In the genomic region with DNA sequence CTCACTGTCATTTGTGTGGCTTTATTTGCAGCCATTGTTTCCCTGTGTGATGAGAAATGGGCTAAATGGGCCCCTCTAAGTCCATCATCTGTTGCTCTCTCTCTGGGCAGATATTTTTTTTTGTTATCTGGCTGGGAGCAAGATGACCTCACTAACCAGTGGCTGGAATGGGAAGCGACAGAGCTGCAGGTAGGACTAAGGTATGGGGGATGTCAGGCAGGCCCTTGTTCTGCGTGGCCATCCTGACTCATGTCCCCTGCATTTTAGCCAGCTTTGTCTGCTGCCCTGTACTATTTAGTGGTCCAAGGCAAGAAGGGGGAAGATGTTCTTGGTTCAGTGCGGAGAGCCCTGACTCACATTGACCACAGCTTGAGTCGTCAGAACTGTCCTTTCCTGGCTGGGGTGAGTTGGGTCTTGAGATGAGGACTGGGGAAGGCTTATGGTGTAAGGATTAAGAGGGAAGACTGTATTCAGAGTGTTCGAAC, we compare ENCODE assay signal across 9 cellular contexts. TPM values are rescaled to one million over a fixed set of nuclear protein-coding genes. Genes with fewer than 3 reads are reported as not detected.
DNase-seq lines count a peak whose midpoint lies in the region; ATAC-seq and TF ChIP-seq lines count a peak whose summit lies in the region.
"Had no signal": no experiment of that assay in that cellular context is flagged by ENCODE, and none has a peak within 500 bp of the region (broad histone marks: within the 10 kb centered on the region; RNA-seq: fewer than 3 reads in every experiment).

No MANE protein-coding gene starts in this region.

- H3K4me3 ChIP-seq in AG09309 (ENCODE audit: control insufficient read depth, low read depth, low read length): peak overlapping the region; percentile 96
- H3K4me3 ChIP-seq in HUES64 (ENCODE audit: low read length): peak overlapping the region; percentile 95
- H3K4me3 ChIP-seq in mesendoderm (ENCODE audit: low read length): peak overlapping the region; percentile 99

- H4K8ac ChIP-seq in mesendoderm (ENCODE audit: low read depth, low read length): no peak overlapping the region

- no peak overlapping the region for H2BK5ac ChIP-seq in mesendoderm (ENCODE audit: low read length)

- H3K9me3 ChIP-seq in HUES64 (ENCODE audit: insufficient read depth, low read depth, low read length): peaks cover 5% of the 10 kb centered on the region; the same call in 1 of the 2 replicates

- H3K27ac ChIP-seq in HUES64 (ENCODE audit: low read depth, low read length): peak overlapping the region; percentile 31; the same call in 1 of the 2 replicates
- no peak overlapping the region for H3K27ac ChIP-seq in mesendoderm (ENCODE audit: low read depth, low read length)

- H2BK15ac ChIP-seq in mesendoderm (replicated peaks; ENCODE audit: low read depth): no peak overlapping the region

- H3K18ac ChIP-seq in mesendoderm (ENCODE audit: low read length): no peak overlapping the region

- no peaks in the 10 kb centered on the region for H3K27me3 ChIP-seq in HUES64 (ENCODE audit: insufficient read depth, low read length)
- H3K27me3 ChIP-seq in mesendoderm (ENCODE audit: insufficient read depth, low read length, poor library complexity): no peaks in the 10 kb centered on the region

- no peak overlapping the region for H3K23ac ChIP-seq in mesendoderm (ENCODE audit: low read length)

- H3K9me3 Mint-ChIP-seq in brain: peaks cover 0 to 3% (median 0%) of the 10 kb centered on the region in 5 experiments

- peaks cover 12% of the 10 kb centered on the region for H3K27me3 Mint-ChIP-seq in brain

- H3K4me1 ChIP-seq in HUES64 (ENCODE audit: insufficient read depth, low read length): peaks cover 6% of the 10 kb centered on the region; the same call in 1 of the 2 replicates
- H3K4me1 ChIP-seq in mesendoderm (ENCODE audit: control insufficient read depth, low read depth, low read length): peaks cover 3% of the 10 kb centered on the region

- no peak overlapping the region for H2BK120ac ChIP-seq in mesendoderm (ENCODE audit: low read depth, low read length)

- no peak for TF ChIP-seq CTCF in AG09309 (IDR thresholded peaks at IDR 0.05; ENCODE audit: control insufficient read depth, insufficient read depth, low read depth, low read length, missing control alignments)
- no peak for TF ChIP-seq CTCF in brain (conservative IDR thresholded peaks at IDR 0.05)

- peak overlapping the region; percentile 90 to 98 (median 95) for H3K4me3 Mint-ChIP-seq in brain

- H3K36me3 ChIP-seq in HUES64 (ENCODE audit: insufficient read depth, low read length): peaks cover 46% of the 10 kb centered on the region
- peaks cover 13% of the 10 kb centered on the region for H3K36me3 ChIP-seq in mesendoderm (ENCODE audit: control insufficient read depth, insufficient read depth, low read length)

- peaks cover 59% of the 10 kb centered on the region for H3K36me3 Mint-ChIP-seq in brain

- peak overlapping the region; percentile 85 for H3K4me2 ChIP-seq in mesendoderm (ENCODE audit: low read length)

- H3K27ac Mint-ChIP-seq in brain: peak overlapping the region; percentile 86 to 98 (median 93)

- peak overlapping the region; percentile 98; the same call in 1 of the 2 replicates for H3K9ac ChIP-seq in HUES64 (ENCODE audit: low read depth, low read length)
- H3K9ac ChIP-seq in mesendoderm (ENCODE audit: low read length): peak overlapping the region; percentile 99

- peaks cover 20% of the 10 kb centered on the region for H3K79me1 ChIP-seq in mesendoderm (ENCODE audit: low read length)

- peak overlapping the region; percentile 99 for H3K56ac ChIP-seq in mesendoderm (ENCODE audit: low read length)

- H3K4ac ChIP-seq in mesendoderm (ENCODE audit: low read depth, low read length): no peak overlapping the region

- no peak for DNase-seq in AG09309 (ENCODE audit: low read depth)
- peak; percentile 39 for DNase-seq in mesendoderm
- no peak for DNase-seq in occipital lobe (lab: John Stamatoyannopoulos, UW)
- no peak for DNase-seq in activated CD4-positive, alpha-beta T cell treated with anti-CD3 and anti-CD28 coated beads for 4 hours
- DNase-seq in OCI-M1 (lab: John Stamatoyannopoulos, UW): no peak
- DNase-seq: activated effector memory CD4-positive, alpha-beta T cell treated with anti-CD3 and anti-CD28 coated beads, Interleukin-2, amount 50 U/mL, for 16 hours had no signal

- no peak overlapping the region for H4K5ac ChIP-seq in mesendoderm (ENCODE audit: low read length)

- 89% methylated on average over 4 of the region's 5 CpGs for WGBS in HUES64
- no CpG with 5 or more reads among the region's 5 CpGs for WGBS in mesendoderm (ENCODE audit: extremely low coverage, insufficient coverage, low lambda C conversion rate)

- no peak overlapping the region for H2AK5ac ChIP-seq in mesendoderm (ENCODE audit: low read length)

- ATAC-seq in HG03342 (IDR thresholded peaks at IDR 0.05; ENCODE audit: unreplicated experiment): no peak

- peaks cover 22% of the 10 kb centered on the region for H3K79me2 ChIP-seq in mesendoderm (ENCODE audit: control insufficient read depth, insufficient read depth, low read length)

- peaks cover 28% of the 10 kb centered on the region for H3K4me1 Mint-ChIP-seq in brain

RNA-seq across cellular contexts. Expression of gene MARS1, which starts 1.3 kb away (rescaled TPM):
- 167 TPM for polyA plus RNA-seq in HUES64 (2013, experiment 1 of 2)
- 186 TPM for polyA plus RNA-seq in HUES64 (2013, experiment 2 of 2)
- polyA plus RNA-seq in brain (ENCODE audit: insufficient read depth, low read depth, low replicate concordance): 136 TPM
- polyA plus RNA-seq in mesendoderm (2013, experiment 1 of 2): 723 TPM
- polyA plus RNA-seq in mesendoderm (2013, experiment 2 of 2): 704 TPM
- 65.2 TPM for total RNA-seq in occipital lobe

RNA-seq across cellular contexts. Expression of gene ARHGAP9, which starts 9.5 kb away (rescaled TPM):
- 1.2 TPM for polyA plus RNA-seq in HUES64 (2013, experiment 1 of 2)
- 2.7 TPM for polyA plus RNA-seq in HUES64 (2013, experiment 2 of 2)
- polyA plus RNA-seq in brain (ENCODE audit: insufficient read depth, low read depth, low replicate concordance): 7.6 TPM
- 2.5 TPM for polyA plus RNA-seq in mesendoderm (2013, experiment 1 of 2)
- polyA plus RNA-seq in mesendoderm (2013, experiment 2 of 2): 3.9 TPM
- total RNA-seq in occipital lobe: 0.94 TPM

RNA-seq across cellular contexts. Expression of gene GLI1, which starts 29.6 kb away (rescaled TPM):
- polyA plus RNA-seq in HUES64 (2013, experiment 1 of 2): 10.6 TPM
- 7.5 TPM for polyA plus RNA-seq in HUES64 (2013, experiment 2 of 2)
- polyA plus RNA-seq in brain (ENCODE audit: insufficient read depth, low read depth, low replicate concordance): 0.36 TPM
- polyA plus RNA-seq in mesendoderm (2013, experiment 1 of 2): 5.8 TPM
- 7.3 TPM for polyA plus RNA-seq in mesendoderm (2013, experiment 2 of 2)
- 0.16 TPM for total RNA-seq in occipital lobe

RNA-seq across cellular contexts. Expression of gene DDIT3, which starts 31.1 kb away (rescaled TPM):
- 4.8 TPM for polyA plus RNA-seq in HUES64 (2013, experiment 1 of 2)
- polyA plus RNA-seq in HUES64 (2013, experiment 2 of 2): 4.8 TPM
- 24.9 TPM for polyA plus RNA-seq in brain (ENCODE audit: insufficient read depth, low read depth, low replicate concordance)
- polyA plus RNA-seq in mesendoderm (2013, experiment 1 of 2): 8.2 TPM
- polyA plus RNA-seq in mesendoderm (2013, experiment 2 of 2): 7.6 TPM
- total RNA-seq in occipital lobe: 5.3 TPM

RNA-seq across cellular contexts. Expression of gene MBD6, which starts 33.4 kb away (rescaled TPM):
- 16.4 TPM for polyA plus RNA-seq in HUES64 (2013, experiment 1 of 2)
- 17.8 TPM for polyA plus RNA-seq in HUES64 (2013, experiment 2 of 2)
- polyA plus RNA-seq in brain (ENCODE audit: insufficient read depth, low read depth, low replicate concordance): 45.2 TPM
- 18.9 TPM for polyA plus RNA-seq in mesendoderm (2013, experiment 1 of 2)
- 17.3 TPM for polyA plus RNA-seq in mesendoderm (2013, experiment 2 of 2)
- 2.0 TPM for total RNA-seq in occipital lobe
